Comparison of ENCODE assay signal across 29 cellular contexts in genomic region chr11:94870422-94870821, GRCh38.
"Had no signal": no experiment of that assay in that cellular context is flagged by ENCODE, and none has a peak within 500 bp of the region (broad histone marks: within the 10 kb centered on the region; RNA-seq: fewer than 3 reads in every experiment).

No MANE protein-coding gene starts in this region.

- H3K27ac Mint-ChIP-seq: natural killer cell treated with Interleukin-12 subunit alpha and Interleukin-12 subunit beta and Interleukin-15 and Interleukin-18, amount 100 ng/mL, for 72 hours; stimulated activated effector memory CD8-positive, alpha-beta T cell treated with anti-CD3 and anti-CD28 coated beads, Interleukin-12 subunit alpha, Interleukin-12 subunit beta, amount 100 ng/mL, for 72 hours; stimulated activated naive B cell treated with anti-CD40 and anti-IgM and Interleukin-4, amounts not matched to agents 10 μg/mL and 1 μg/mL and 100 μg/mL, for 72 hours; stimulated activated naive CD8-positive, alpha-beta T cell treated with anti-CD3 and anti-CD28 coated beads, Interleukin-15, Interleukin-2, amounts not matched to agents 100 ng/mL and 50 ng/mL, for 24 hours had no signal

- H3K4me1 Mint-ChIP-seq: stimulated activated naive B cell treated with anti-CD40 and anti-IgM and Interleukin-4, amounts not matched to agents 10 μg/mL and 1 μg/mL and 100 μg/mL, for 72 hours had no signal

- H3K27me3 Mint-ChIP-seq: natural killer cell treated with Interleukin-12 subunit alpha and Interleukin-12 subunit beta and Interleukin-15 and Interleukin-18, amount 100 ng/mL, for 72 hours; progenitor cell of endocrine pancreas; stimulated activated naive B cell treated with anti-CD40 and anti-IgM and Interleukin-4, amounts not matched to agents 10 μg/mL and 1 μg/mL and 100 μg/mL, for 72 hours; stimulated activated naive CD8-positive, alpha-beta T cell treated with anti-CD3 and anti-CD28 coated beads, Interleukin-15, Interleukin-2, amounts not matched to agents 100 ng/mL and 50 ng/mL, for 24 hours had no signal

- H3K27me3 ChIP-seq: neutrophil, ovary, right lobe of liver, sigmoid colon, stomach, thyroid gland, tibial nerve, upper lobe of left lung, vagina had no signal

- ATAC-seq: natural killer cell treated with Interleukin-12 subunit alpha and Interleukin-12 subunit beta and Interleukin-15 and Interleukin-18, amount 100 ng/mL, for 72 hours; psoas muscle; right cardiac atrium; right lobe of liver; stimulated activated effector memory CD8-positive, alpha-beta T cell treated with anti-CD3 and anti-CD28 coated beads, Interleukin-12 subunit alpha, Interleukin-12 subunit beta, amount 100 ng/mL, for 72 hours; stimulated activated naive B cell treated with anti-CD40 and anti-IgM and Interleukin-4, amounts not matched to agents 10 μg/mL and 1 μg/mL and 100 μg/mL, for 72 hours had no signal

- H3K9me3 ChIP-seq: neutrophil, ovary, psoas muscle, right lobe of liver, sigmoid colon, stomach, thoracic aorta, thyroid gland, tibial nerve, upper lobe of left lung, vagina had no signal

- H3K36me3 Mint-ChIP-seq: natural killer cell treated with Interleukin-12 subunit alpha and Interleukin-12 subunit beta and Interleukin-15 and Interleukin-18, amount 100 ng/mL, for 72 hours; stimulated activated effector memory CD8-positive, alpha-beta T cell treated with anti-CD3 and anti-CD28 coated beads, Interleukin-12 subunit alpha, Interleukin-12 subunit beta, amount 100 ng/mL, for 72 hours; stimulated activated naive B cell treated with anti-CD40 and anti-IgM and Interleukin-4, amounts not matched to agents 10 μg/mL and 1 μg/mL and 100 μg/mL, for 72 hours had no signal

- DNase-seq: nephron progenitor cell; nucleus accumbens; ovary; posterior cingulate gyrus; psoas muscle; right cardiac atrium; right lobe of liver; sigmoid colon; small intestine; stimulated activated CD4-positive, alpha-beta T cell treated with anti-CD3 and anti-CD28 coated beads, Interleukin-15, amount 100 ng/mL, for 24 hours; stimulated activated CD4-positive, alpha-beta T cell treated with anti-CD3 and anti-CD28 coated beads, Interleukin-2, amount 100 ng/mL, for 24 hours; stimulated activated CD4-positive, alpha-beta T cell treated with anti-CD3 and anti-CD28 coated beads, Interleukin-2, amount 100 ng/mL, for 48 hours; stimulated activated CD4-positive, alpha-beta T cell treated with anti-CD3 and anti-CD28 coated beads, Interleukin-4, amount 100 ng/mL, for 24 hours; stimulated activated naive B cell treated with anti-CD40 and anti-IgM and Interleukin-4, amounts not matched to agents 10 μg/mL and 1 μg/mL and 100 μg/mL, for 72 hours; stimulated activated naive CD4-positive, alpha-beta T cell treated with Interleukin-2 at 50 U/mL for 16 hours; stomach; thyroid gland; trophoblast cell; upper lobe of left lung had no signal

- H3K4me1 ChIP-seq: parathyroid adenoma, psoas muscle, right lobe of liver, thyroid gland, upper lobe of left lung, vagina had no signal

- H3K27ac ChIP-seq: neutrophil, ovary, parathyroid adenoma, psoas muscle, right lobe of liver, sigmoid colon, stomach, thoracic aorta, thyroid gland, tibial nerve, upper lobe of left lung, vagina had no signal

- H3K4me3 Mint-ChIP-seq: natural killer cell treated with Interleukin-12 subunit alpha and Interleukin-12 subunit beta and Interleukin-15 and Interleukin-18, amount 100 ng/mL, for 72 hours; nephron progenitor cell; neural crest cell; stimulated activated effector memory CD8-positive, alpha-beta T cell treated with anti-CD3 and anti-CD28 coated beads, Interleukin-12 subunit alpha, Interleukin-12 subunit beta, amount 100 ng/mL, for 72 hours; stimulated activated naive B cell treated with anti-CD40 and anti-IgM and Interleukin-4, amounts not matched to agents 10 μg/mL and 1 μg/mL and 100 μg/mL, for 72 hours; stimulated activated naive CD8-positive, alpha-beta T cell treated with anti-CD3 and anti-CD28 coated beads, Interleukin-15, Interleukin-2, amounts not matched to agents 100 ng/mL and 50 ng/mL, for 24 hours had no signal

- H3K36me3 ChIP-seq: neutrophil, ovary had no signal

- H3K4me3 ChIP-seq: ovary, psoas muscle, right lobe of liver, sigmoid colon, stomach, thoracic aorta, thyroid gland, tibial nerve, upper lobe of left lung, vagina had no signal
